Comparison of ENCODE assay signal across 1 cellular context in genomic region chr15:97141360-97141759, GRCh38.
A peak's percentile ranks its signal among the peaks of the same experiment; 100 is the strongest.
TF ChIP-seq lines count a peak whose summit lies in the region.

No MANE protein-coding gene starts in this region.

TF ChIP-seq in GM12878, 131 proteins besides CTCF, POLR2A, EP300 and RAD21 (continued from another document):
- no peak for TF ChIP-seq ZNF592 (IDR thresholded peaks at IDR 0.05)
- peak; percentile 91 for TF ChIP-seq MTA2 (IDR thresholded peaks at IDR 0.05; ENCODE audit: low read depth)
- TF ChIP-seq SREBF1 (IDR thresholded peaks at IDR 0.05; ENCODE audit: low read length): no peak
- no peak for TF ChIP-seq TCF7 (IDR thresholded peaks at IDR 0.05; ENCODE audit: borderline replicate concordance)
- TF ChIP-seq NR2F1 (conservative IDR thresholded peaks at IDR 0.05): peak; percentile 79
- no peak for TF ChIP-seq ASH2L (IDR thresholded peaks at IDR 0.05; ENCODE audit: borderline replicate concordance, low read depth)
- peak; percentile 7 to 42; a peak in 1 of 4 replicates for TF ChIP-seq BHLHE40 (IDR thresholded peaks at IDR 0.05; ENCODE audit: borderline replicate concordance in 1 of 2, low read depth in 2 of 2, low read length in 1 of 2)
- TF ChIP-seq ZNF217 (IDR thresholded peaks at IDR 0.05): peak; percentile 23; the same call in 1 of the 2 replicates
- no peak for TF ChIP-seq SPI1 (IDR thresholded peaks at IDR 0.05; ENCODE audit: borderline replicate concordance, insufficient read depth, low read depth, low read length)
- peak; percentile 71 for TF ChIP-seq ZNF24 (IDR thresholded peaks at IDR 0.05)
- TF ChIP-seq STAT3 (IDR thresholded peaks at IDR 0.05; ENCODE audit: low read depth, low read length): no peak
- TF ChIP-seq BMI1 (IDR thresholded peaks at IDR 0.05; ENCODE audit: borderline replicate concordance): peak; percentile 45; the same call in 1 of the 2 replicates
- TF ChIP-seq E2F4 (IDR thresholded peaks at IDR 0.05; ENCODE audit: low read depth, low read length): no peak
- TF ChIP-seq IKZF2 (IDR thresholded peaks at IDR 0.05): peak; percentile 29 to 66; a peak in 2 of 4 replicates
